ENCODE assay signal across 15 cellular contexts in the genomic region with DNA sequence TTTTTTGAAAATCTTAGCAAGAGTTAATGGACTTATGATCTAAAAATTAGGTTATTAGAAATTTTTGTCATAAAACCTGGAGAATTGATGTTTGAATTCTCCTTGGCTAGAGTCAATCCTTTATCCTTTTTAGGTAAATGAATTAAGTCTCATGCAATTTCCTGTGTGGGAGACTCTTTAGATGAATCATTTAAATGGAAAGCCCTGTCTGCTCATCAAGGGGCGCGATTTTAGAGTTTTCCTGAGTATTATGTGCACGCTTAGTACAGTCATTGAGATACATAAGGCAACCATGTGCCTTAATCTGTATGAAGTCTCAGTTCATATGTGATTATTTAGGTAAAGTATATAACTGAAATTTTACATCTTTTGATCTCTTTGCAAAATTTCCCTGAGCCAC.
A peak's percentile ranks its signal among the peaks of the same experiment; 100 is the strongest.
DNase-seq lines count a peak whose midpoint lies in the region; ATAC-seq and TF ChIP-seq lines count a peak whose summit lies in the region.
"Had no signal": no experiment of that assay in that cellular context is flagged by ENCODE, and none has a peak within 500 bp of the region (broad histone marks: within the 10 kb centered on the region; RNA-seq: fewer than 3 reads in every experiment).

No MANE protein-coding gene starts in this region.

- H3K4me3 ChIP-seq in AG04449 (ENCODE audit: low read depth, low read length) = no peak overlapping the region
- H3K4me3 ChIP-seq in RWPE2 (ENCODE audit: severe bottlenecking) = no peak overlapping the region
- H3K4me3 ChIP-seq: BLaER1, HAP-1, K562 had no signal

- no peaks in the 10 kb centered on the region for H3K4me1 ChIP-seq in RWPE2 (ENCODE audit: insufficient read depth, poor library complexity, severe bottlenecking)
- H3K4me1 ChIP-seq: BLaER1, HAP-1 had no signal

- CTCF ChIA-PET in AG04449 (lab: Yijun Ruan, JAX) = no interaction called here
- CTCF ChIA-PET in activated CD8-positive, alpha-beta memory T cell treated with anti-CD3 and anti-CD28 coated beads, Interleukin-2, amount 10 ng/mL, durations not matched to agents 7 days and 5 days (lab: Charles Lee) = no interaction called here

- POLR2A ChIA-PET in AG04449 (lab: Yijun Ruan, JAX) = no interaction called here

- intact Hi-C loops in Right ventricle myocardium superior (cut with DNase I) = no loop called here

- H3K27me3 ChIP-seq in RWPE2 (ENCODE audit: insufficient read depth, poor library complexity, severe bottlenecking) = no peaks in the 10 kb centered on the region
- H3K27me3 ChIP-seq: BLaER1 had no signal

- H3K36me3 ChIP-seq in RWPE2 (ENCODE audit: low read depth) = no peaks in the 10 kb centered on the region
- H3K36me3 ChIP-seq: BLaER1, HAP-1 had no signal

- DNase-seq in AG04449 (ENCODE audit: low read depth, low spot score) = peak; percentile 7
- peak; percentile 71 for DNase-seq in HCEC 1CT
- DNase-seq in RWPE2 (ENCODE audit: low spot score) = no peak
- DNase-seq in nephron progenitor cell = no peak
- DNase-seq in substantia nigra (lab: John Stamatoyannopoulos, UW) = no peak
- no peak for DNase-seq in Right ventricle myocardium superior
- no peak for DNase-seq in activated CD8-positive, alpha-beta memory T cell treated with anti-CD3 and anti-CD28 coated beads, Interleukin-2, amount 10 ng/mL, durations not matched to agents 7 days and 5 days
- DNase-seq in NCI-H510A (lab: John Stamatoyannopoulos, UW) = no peak
- DNase-seq: AML-193, DMS 273 treated with DMSO at 0.1 percent for 48 hours, HFFc6 had no signal

- 0 out of 3 replicates have a peak, but pooled peaks have one; percentile 27 for ATAC-seq in RWPE2 (ENCODE audit: low read depth)
- ATAC-seq in Right ventricle myocardium superior (ENCODE audit: poor library complexity) = no peak
- no peak for ATAC-seq in activated CD8-positive, alpha-beta memory T cell treated with anti-CD3 and anti-CD28 coated beads, Interleukin-2, amount 10 ng/mL, durations not matched to agents 7 days and 5 days
- ATAC-seq: K562 had no signal

- no peaks in the 10 kb centered on the region for H3K9me3 ChIP-seq in RWPE2 (ENCODE audit: severe bottlenecking)
- H3K9me3 ChIP-seq: BLaER1, HAP-1 had no signal

- H3K27ac ChIP-seq in RWPE2 (ENCODE audit: poor library complexity, severe bottlenecking) (no peak overlapping the region), substantia nigra (ENCODE audit: low read depth, low read length, poor library complexity, severe bottlenecking) (no peak overlapping the region)
- H3K27ac ChIP-seq: 22Rv1, BLaER1 had no signal

- H3K9me3 Mint-ChIP-seq in nephron progenitor cell = no peaks in the 10 kb centered on the region
- H3K9me3 Mint-ChIP-seq in activated CD8-positive, alpha-beta memory T cell treated with anti-CD3 and anti-CD28 coated beads, Interleukin-2, amount 10 ng/mL, durations not matched to agents 7 days and 5 days (ENCODE audit: low read depth) = peaks cover 8% of the 10 kb centered on the region

- no peaks in the 10 kb centered on the region for H3K36me3 Mint-ChIP-seq in nephron progenitor cell (ENCODE audit: low read depth)
- H3K36me3 Mint-ChIP-seq in activated CD8-positive, alpha-beta memory T cell treated with anti-CD3 and anti-CD28 coated beads, Interleukin-2, amount 10 ng/mL, durations not matched to agents 7 days and 5 days = no peaks in the 10 kb centered on the region

- TF ChIP-seq CTCF in AG04449 (IDR thresholded peaks at IDR 0.05; ENCODE audit: insufficient read depth, low read length, missing control alignments) (no peak), RWPE2 (IDR thresholded peaks at IDR 0.05; ENCODE audit: poor library complexity, severe bottlenecking) (no peak), nephron progenitor cell (IDR thresholded peaks at IDR 0.05) (no peak)

- H3K27ac Mint-ChIP-seq in nephron progenitor cell = peak overlapping the region; percentile 60
- H3K27ac Mint-ChIP-seq in activated CD8-positive, alpha-beta memory T cell treated with anti-CD3 and anti-CD28 coated beads, Interleukin-2, amount 10 ng/mL, durations not matched to agents 7 days and 5 days = no peak overlapping the region
- H3K27ac Mint-ChIP-seq: HFFc6 had no signal

- H3K27me3 Mint-ChIP-seq in nephron progenitor cell (ENCODE audit: low read depth, poor library complexity) = peaks cover 17% of the 10 kb centered on the region
- H3K27me3 Mint-ChIP-seq in activated CD8-positive, alpha-beta memory T cell treated with anti-CD3 and anti-CD28 coated beads, Interleukin-2, amount 10 ng/mL, durations not matched to agents 7 days and 5 days = no peaks in the 10 kb centered on the region

- peaks cover 6% of the 10 kb centered on the region for H3K4me1 Mint-ChIP-seq in nephron progenitor cell
- no peaks in the 10 kb centered on the region for H3K4me1 Mint-ChIP-seq in activated CD8-positive, alpha-beta memory T cell treated with anti-CD3 and anti-CD28 coated beads, Interleukin-2, amount 10 ng/mL, durations not matched to agents 7 days and 5 days

- H3K4me3 Mint-ChIP-seq in nephron progenitor cell = no peak overlapping the region
- H3K4me3 Mint-ChIP-seq in activated CD8-positive, alpha-beta memory T cell treated with anti-CD3 and anti-CD28 coated beads, Interleukin-2, amount 10 ng/mL, durations not matched to agents 7 days and 5 days = no peak overlapping the region
- H3K4me3 Mint-ChIP-seq: HFFc6 had no signal

Comparison
In these comparisons a context has a peak if more than half of its experiments do, and no peak if none do; other contexts are left out.
1. DNase-seq: peak in AG04449 (single experiment) and HCEC 1CT (single experiment); none in RWPE2 (single experiment), nephron progenitor cell (single experiment), substantia nigra (0 of 49), Right ventricle myocardium superior (single experiment), activated CD8-positive, alpha-beta memory T cell treated with anti-CD3 and anti-CD28 coated beads, Interleukin-2, amount 10 ng/mL, durations not matched to agents 7 days and 5 days (single experiment) and NCI-H510A (single experiment).